1 cellular context compared by ENCODE assay signal in genomic region chr7:70761711-70762328, GRCh38.
TF ChIP-seq lines count a peak whose summit lies in the region.

No MANE protein-coding gene starts in this region.

TF ChIP-seq in GM12878, 131 proteins besides CTCF, POLR2A, EP300 and RAD21 (continued from another document and continues in another):
- TF ChIP-seq E2F8 (IDR thresholded peaks at IDR 0.05; ENCODE audit: low read depth, partially characterized antibody) (no peak), RELA (IDR thresholded peaks at IDR 0.05; ENCODE audit: borderline replicate concordance, partially characterized antibody) (peak; percentile 85), ATF2 (IDR thresholded peaks at IDR 0.05; ENCODE audit: low read length) (peak; percentile 89), PAX5 (IDR thresholded peaks at IDR 0.05; ENCODE audit: borderline replicate concordance, low read depth, low read length) (peak; percentile 40; the same call in 1 of the 2 replicates), ZNF274 (IDR thresholded peaks at IDR 0.05; ENCODE audit: insufficient read depth, insufficient read length) (no peak), ZBTB11 (CRISPR knock-in tag; IDR thresholded peaks at IDR 0.05) (no peak), CEBPZ (IDR thresholded peaks at IDR 0.05; ENCODE audit: low read depth, low read length) (no peak), RFX5 (IDR thresholded peaks at IDR 0.05; ENCODE audit: low read depth, low read length) (no peak), MTA3 (IDR thresholded peaks at IDR 0.05; ENCODE audit: borderline replicate concordance, low read length) (0 out of 2 replicates have a peak, but pooled peaks have one; percentile 24), SREBF1 (IDR thresholded peaks at IDR 0.05; ENCODE audit: low read length) (no peak), MLLT1 (IDR thresholded peaks at IDR 0.05) (peak; percentile 20), NFIC (IDR thresholded peaks at IDR 0.05; ENCODE audit: low read depth, low read length) (peak; percentile 91), ETV6 (conservative IDR thresholded peaks at IDR 0.05 in 1 of 2, IDR thresholded peaks at IDR 0.05 in 1 of 2; ENCODE audit: borderline replicate concordance in 1 of 2, low read depth in 1 of 2) (no peak), NR2F1 (conservative IDR thresholded peaks at IDR 0.05) (peak; percentile 89), IKZF2 (IDR thresholded peaks at IDR 0.05) (peak; percentile 97 to 99), REST (IDR thresholded peaks at IDR 0.05; ENCODE audit: low read depth, low read length) (no peak), HDAC2 (IDR thresholded peaks at IDR 0.05) (no peak), RAD51 (IDR thresholded peaks at IDR 0.05) (peak; percentile 86), NBN (IDR thresholded peaks at IDR 0.05) (peak; percentile 52; the same call in 1 of the 2 replicates), TCF7 (IDR thresholded peaks at IDR 0.05; ENCODE audit: borderline replicate concordance) (peak; percentile 93), ZBTB40 (IDR thresholded peaks at IDR 0.05; ENCODE audit: borderline replicate concordance) (no peak; the same call in 1 of the 2 replicates), ATF7 (IDR thresholded peaks at IDR 0.05; ENCODE audit: low read depth) (peak; percentile 41; the same call in 1 of the 2 replicates), SP1 (IDR thresholded peaks at IDR 0.05; ENCODE audit: low read depth, low read length) (no peak), SREBF2 (IDR thresholded peaks at IDR 0.05; ENCODE audit: low read length) (no peak), PAX8 (IDR thresholded peaks at IDR 0.05) (no peak), HCFC1 (IDR thresholded peaks at IDR 0.05; ENCODE audit: low read length) (no peak), LARP7 (IDR thresholded peaks at IDR 0.05) (no peak), CBX3 (IDR thresholded peaks at IDR 0.05; ENCODE audit: borderline replicate concordance, low read depth) (no peak), POLR2AphosphoS5 (IDR thresholded peaks at IDR 0.05; ENCODE audit: low read length) (0 out of 2 replicates have a peak, but pooled peaks have one; percentile 27), TAF1 (IDR thresholded peaks at IDR 0.05; ENCODE audit: borderline replicate concordance, low read depth, low read length) (no peak), YY1 (IDR thresholded peaks at IDR 0.05; ENCODE audit: low read depth, low read length) (no peak), BRCA1 (IDR thresholded peaks at IDR 0.05; ENCODE audit: low read depth, low read length) (no peak), ZZZ3 (IDR thresholded peaks at IDR 0.05; ENCODE audit: control insufficient read depth, insufficient read length, low read depth) (no peak), BMI1 (IDR thresholded peaks at IDR 0.05; ENCODE audit: borderline replicate concordance) (peak; percentile 65; the same call in 1 of the 2 replicates), JUNB (IDR thresholded peaks at IDR 0.05) (peak; percentile 62), RUNX3 (IDR thresholded peaks at IDR 0.05; ENCODE audit: low read length) (peak; percentile 78), GABPA (IDR thresholded peaks at IDR 0.05; ENCODE audit: low read depth) (0 out of 2 replicates have a peak, but pooled peaks have one; percentile 20)
